9 cellular contexts compared by ENCODE assay signal in genomic region chr4:184792950-184793555, GRCh38. TPM values are rescaled to one million over a fixed set of nuclear protein-coding genes. Genes with fewer than 3 reads are reported as not detected.
DNase-seq lines count a peak whose midpoint lies in the region; ATAC-seq, FAIRE-seq and TF ChIP-seq lines count a peak whose summit lies in the region.
"Had no signal": no experiment of that assay in that cellular context is flagged by ENCODE, and none has a peak within 500 bp of the region (broad histone marks: within the 10 kb centered on the region; RNA-seq: fewer than 3 reads in every experiment).

No MANE protein-coding gene starts in this region.

- FAIRE-seq in GM19239 (lab: Jason Lieb, UNC), result peak; percentile 74

- DNase-seq in GM19239 (ENCODE audit: insufficient read length, low spot score), result no peak
- peak; percentile 70 for DNase-seq in brain pericyte (ENCODE audit: low read depth, low spot score)
- no peak for DNase-seq in natural killer cell treated with Interleukin-12 subunit alpha and Interleukin-12 subunit beta and Interleukin-15 and Interleukin-18, amount 100 ng/mL, for 72 hours (ENCODE audit: low spot score)
- DNase-seq in NCI-H1417 (lab: John Stamatoyannopoulos, UW), result no peak
- DNase-seq in immature natural killer cell, result no peak

- H3K9me3 Mint-ChIP-seq in natural killer cell treated with Interleukin-12 subunit alpha and Interleukin-12 subunit beta and Interleukin-15 and Interleukin-18, amount 100 ng/mL, for 72 hours, result no peaks in the 10 kb centered on the region
- no peaks in the 10 kb centered on the region for H3K9me3 Mint-ChIP-seq in immature natural killer cell
- H3K9me3 Mint-ChIP-seq: neural crest cell had no signal

- H3K36me3 Mint-ChIP-seq in natural killer cell treated with Interleukin-12 subunit alpha and Interleukin-12 subunit beta and Interleukin-15 and Interleukin-18, amount 100 ng/mL, for 72 hours, result no peaks in the 10 kb centered on the region
- peaks cover 0 to 10% (median 4%) of the 10 kb centered on the region in 3 donors for H3K36me3 Mint-ChIP-seq in immature natural killer cell

- ATAC-seq in SK-N-SH treated with all-trans-retinoic acid at 6 μM for 48 hours (peak; percentile 95), GM21529 (IDR thresholded peaks at IDR 0.05; ENCODE audit: unreplicated experiment) (no peak), HG03175 (IDR thresholded peaks at IDR 0.05; ENCODE audit: unreplicated experiment) (no peak)
- peak; percentile 85 to 95 for ATAC-seq in natural killer cell treated with Interleukin-12 subunit alpha and Interleukin-12 subunit beta and Interleukin-15 and Interleukin-18, amount 100 ng/mL, for 72 hours

- peaks cover 27 to 43% of the 10 kb centered on the region in 2 donors for H3K4me1 Mint-ChIP-seq in natural killer cell treated with Interleukin-12 subunit alpha and Interleukin-12 subunit beta and Interleukin-15 and Interleukin-18, amount 100 ng/mL, for 72 hours (ENCODE audit: low read depth in 2 of 2)
- peaks cover 11 to 19% of the 10 kb centered on the region in 2 donors for H3K4me1 Mint-ChIP-seq in immature natural killer cell

- H3K4me3 Mint-ChIP-seq in natural killer cell treated with Interleukin-12 subunit alpha and Interleukin-12 subunit beta and Interleukin-15 and Interleukin-18, amount 100 ng/mL, for 72 hours, result peak overlapping the region; percentile 74
- H3K4me3 Mint-ChIP-seq in immature natural killer cell, result no peak overlapping the region
- H3K4me3 Mint-ChIP-seq: neural crest cell had no signal

- no peaks in the 10 kb centered on the region for H3K27me3 Mint-ChIP-seq in natural killer cell treated with Interleukin-12 subunit alpha and Interleukin-12 subunit beta and Interleukin-15 and Interleukin-18, amount 100 ng/mL, for 72 hours
- peaks cover 0 to 5% (median 2%) of the 10 kb centered on the region in 3 donors for H3K27me3 Mint-ChIP-seq in immature natural killer cell (ENCODE audit: low read depth in 3 of 3)

- H3K27ac Mint-ChIP-seq in natural killer cell treated with Interleukin-12 subunit alpha and Interleukin-12 subunit beta and Interleukin-15 and Interleukin-18, amount 100 ng/mL, for 72 hours, result peak overlapping the region; percentile 15 to 80
- H3K27ac Mint-ChIP-seq in immature natural killer cell, result peak overlapping the region in 1 of 6 donors; percentile 12

TF ChIP-seq in SK-N-SH treated with all-trans-retinoic acid at 6 μM for 48 hours, 23 proteins besides CTCF, POLR2A, EP300 and RAD21:
- TF ChIP-seq PPARA (CRISPR knock-in tag; IDR thresholded peaks at IDR 0.05; ENCODE audit: borderline replicate concordance) (no peak), SNAI2 (CRISPR knock-in tag; IDR thresholded peaks at IDR 0.05) (no peak), OSR1 (CRISPR knock-in tag; IDR thresholded peaks at IDR 0.05) (no peak), ZNF70 (CRISPR knock-in tag; IDR thresholded peaks at IDR 0.05) (no peak), ZNF8 (CRISPR knock-in tag; IDR thresholded peaks at IDR 0.05) (no peak), ZFP30 (CRISPR knock-in tag; IDR thresholded peaks at IDR 0.05) (no peak), POU6F1 (CRISPR knock-in tag; IDR thresholded peaks at IDR 0.05; ENCODE audit: borderline replicate concordance, low read depth) (no peak), CSDC2 (CRISPR knock-in tag; IDR thresholded peaks at IDR 0.05) (no peak), ISL1 (CRISPR knock-in tag; IDR thresholded peaks at IDR 0.05) (no peak), TSHZ2 (CRISPR knock-in tag; IDR thresholded peaks at IDR 0.05) (no peak), ZFP3 (CRISPR knock-in tag; IDR thresholded peaks at IDR 0.05) (no peak), TCF4 (CRISPR knock-in tag; IDR thresholded peaks at IDR 0.05; ENCODE audit: borderline replicate concordance) (no peak), BACH2 (CRISPR knock-in tag; IDR thresholded peaks at IDR 0.05; ENCODE audit: borderline replicate concordance) (no peak), PATZ1 (CRISPR knock-in tag; IDR thresholded peaks at IDR 0.05; ENCODE audit: borderline replicate concordance) (no peak), ZC3H10 (CRISPR knock-in tag; IDR thresholded peaks at IDR 0.05) (no peak), CSRNP3 (CRISPR knock-in tag; IDR thresholded peaks at IDR 0.05) (no peak), ESRRG (CRISPR knock-in tag; IDR thresholded peaks at IDR 0.05) (no peak), RARB (CRISPR knock-in tag; IDR thresholded peaks at IDR 0.05) (no peak)

RNA-seq across cellular contexts. Expression of gene ACSL1, which starts 32.7 kb away (rescaled TPM):
- total RNA-seq in natural killer cell treated with Interleukin-12 subunit alpha and Interleukin-12 subunit beta and Interleukin-15 and Interleukin-18, amount 100 ng/mL, for 72 hours, result 100 to 1,000 TPM; 110 to 111 TPM
- 1 to 10 TPM; 4.8 to 7.8 (median 7.3) TPM for polyA plus RNA-seq in immature natural killer cell

RNA-seq across cellular contexts. Expression of gene CENPU, which starts 59.2 kb away (rescaled TPM):
- total RNA-seq in natural killer cell treated with Interleukin-12 subunit alpha and Interleukin-12 subunit beta and Interleukin-15 and Interleukin-18, amount 100 ng/mL, for 72 hours, result 10 to 100 TPM; 44.8 to 60.2 TPM
- polyA plus RNA-seq in immature natural killer cell, result 1 to 10 TPM; 3.4 to 7.2 (median 7.1) TPM

Comparison
In these comparisons a context has a peak if more than half of its experiments do, and no peak if none do; other contexts are left out.
1. ATAC-seq: peak in SK-N-SH treated with all-trans-retinoic acid at 6 μM for 48 hours (single experiment) and natural killer cell treated with Interleukin-12 subunit alpha and Interleukin-12 subunit beta and Interleukin-15 and Interleukin-18, amount 100 ng/mL, for 72 hours (2 of 2); none in GM21529 (single experiment) and HG03175 (single experiment).